ENCODE assay signal across 15 cellular contexts in genomic region chr17:73365934-73366623, GRCh38. TPM values are rescaled to one million over a fixed set of nuclear protein-coding genes. Genes with fewer than 3 reads are reported as not detected.
DNase-seq lines count a peak whose midpoint lies in the region; ATAC-seq and TF ChIP-seq lines count a peak whose summit lies in the region.
"Had no signal": no experiment of that assay in that cellular context is flagged by ENCODE, and none has a peak within 500 bp of the region (broad histone marks: within the 10 kb centered on the region; RNA-seq: fewer than 3 reads in every experiment).

No MANE protein-coding gene starts in this region.

- H3K4me2 ChIP-seq in GM23338, result peak overlapping the region; percentile 43; the same call in 1 of the 2 replicates

- H4K20me1 ChIP-seq in GM23338 (replicated peaks; ENCODE audit: insufficient read depth), result no peaks in the 10 kb centered on the region

- H3K4me1 Mint-ChIP-seq in GM23338 (peaks cover 44% of the 10 kb centered on the region), endothelial cell (ENCODE audit: unreplicated experiment) (peaks cover 18% of the 10 kb centered on the region)
- H3K4me1 Mint-ChIP-seq: activated CD4-positive, alpha-beta T cell treated with anti-CD3 and anti-CD28 coated beads for 36 hours; CD4-positive, CD25-positive, alpha-beta regulatory T cell had no signal

- TF ChIP-seq POLR2A in right lobe of liver (IDR thresholded peaks at IDR 0.05) (no peak), stomach (IDR thresholded peaks at IDR 0.05) (no peak)

- no peaks in the 10 kb centered on the region for H3K9me2 ChIP-seq in GM23338 (ENCODE audit: insufficient read depth)

- intact Hi-C loops in right lobe of liver (cut with DNase I), result loop anchor here (5.0 to 10.0 kb wide), 2 partner anchors 51 to 109 kb away; partner anchors contain the start of gene CDC42EP4 (in 1 of the 2)
- intact Hi-C loops in stomach (cut with DNase I; ENCODE audit: low total_unique reads), result no loop called here
- intact Hi-C loops in tibial artery (cut with DNase I; ENCODE audit: low total_unique reads), result no loop called here

- peak overlapping the region; percentile 45; the same call in 1 of the 2 replicates for H3K27ac Mint-ChIP-seq in GM23338
- H3K27ac Mint-ChIP-seq in endothelial cell (ENCODE audit: unreplicated experiment), result no peak overlapping the region
- H3K27ac Mint-ChIP-seq: activated CD4-positive, alpha-beta T cell treated with anti-CD3 and anti-CD28 coated beads for 36 hours; CD4-positive, CD25-positive, alpha-beta regulatory T cell; dendritic cell treated with granulocyte-macrophage colony-stimulating factor and Interleukin-4, amounts not matched to agents 40 ng/mL and 50 ng/mL, for 4 days had no signal

- no peaks in the 10 kb centered on the region for H3K9me3 Mint-ChIP-seq in GM23338
- H3K9me3 Mint-ChIP-seq in endothelial cell (ENCODE audit: unreplicated experiment), result no peaks in the 10 kb centered on the region
- H3K9me3 Mint-ChIP-seq: CD4-positive, CD25-positive, alpha-beta regulatory T cell; dendritic cell treated with granulocyte-macrophage colony-stimulating factor and Interleukin-4, amounts not matched to agents 40 ng/mL and 50 ng/mL, for 4 days had no signal

- no peaks in the 10 kb centered on the region for H3F3A ChIP-seq in GM23338 (replicated peaks; ENCODE audit: low read depth)

- H2AFZ ChIP-seq in GM23338, result 0 out of 2 replicates have a peak overlapping the region, but pooled peaks have one; percentile 7

- H3K27ac ChIP-seq in GM23338 (ENCODE audit: low read depth), result no peak overlapping the region
- peak overlapping the region in 2 of 3 donors; percentile 38 to 43 for H3K27ac ChIP-seq in right lobe of liver
- H3K27ac ChIP-seq in stomach, result peak overlapping the region; percentile 21 to 65 (median 44)
- H3K27ac ChIP-seq in tibial artery, result no peak overlapping the region
- H3K27ac ChIP-seq: SK-N-MC had no signal

- H3K36me3 Mint-ChIP-seq in GM23338 (ENCODE audit: low read depth) (no peaks in the 10 kb centered on the region; the same call in 2 of the 3 replicates), endothelial cell (ENCODE audit: low read depth, unreplicated experiment) (no peaks in the 10 kb centered on the region)
- H3K36me3 Mint-ChIP-seq: CD4-positive, CD25-positive, alpha-beta regulatory T cell had no signal

- H3K36me3 ChIP-seq in GM23338 (ENCODE audit: insufficient read depth) (no peaks in the 10 kb centered on the region), right lobe of liver (no peaks in the 10 kb centered on the region), stomach (no peaks in the 10 kb centered on the region), tibial artery (no peaks in the 10 kb centered on the region)

- H3K9me3 ChIP-seq in right lobe of liver (no peaks in the 10 kb centered on the region), stomach (no peaks in the 10 kb centered on the region), tibial artery (no peaks in the 10 kb centered on the region)
- H3K9me3 ChIP-seq: mucosa of descending colon had no signal

- H3K79me2 ChIP-seq in GM23338 (replicated peaks; ENCODE audit: insufficient read depth), result no peaks in the 10 kb centered on the region

- TF ChIP-seq CTCF in GM23338 (conservative IDR thresholded peaks at IDR 0.05; ENCODE audit: low read depth in 2 of 2) (no peak), right lobe of liver (IDR thresholded peaks at IDR 0.05) (no peak), stomach (IDR thresholded peaks at IDR 0.05) (no peak), endothelial cell (IDR thresholded peaks at IDR 0.05; ENCODE audit: unreplicated experiment) (no peak), tibial artery (IDR thresholded peaks at IDR 0.05) (no peak)

- no peaks in the 10 kb centered on the region for H3K27me3 ChIP-seq in GM23338 (ENCODE audit: insufficient read depth)
- no peaks in the 10 kb centered on the region for H3K27me3 ChIP-seq in right lobe of liver
- H3K27me3 ChIP-seq in stomach, result no peaks in the 10 kb centered on the region
- peaks cover 0 to 5% of the 10 kb centered on the region in 2 donors for H3K27me3 ChIP-seq in tibial artery

- WGBS in right lobe of liver (ENCODE audit: insufficient coverage, low coverage, low lambda C conversion rate, missing lambda C conversion rate), result 40% methylated on average over 1 of the region's 21 CpGs
- WGBS in stomach, 5 donors, result 69 to 81% (median 78%) methylated on average over 14 to 21 of the region's 21 CpGs

- DNase-seq in GM23338 (ENCODE audit: low spot score), result no peak
- DNase-seq in cerebellum (ENCODE audit: low spot score), result peak; percentile 32
- peak in 1 of 3 donors; percentile 51 for DNase-seq in right lobe of liver
- DNase-seq in stomach, result no peak
- no peak for DNase-seq in endothelial cell (ENCODE audit: low spot score)
- DNase-seq in tibial artery, result no peak
- DNase-seq: activated CD4-positive, alpha-beta T cell treated with anti-CD3 and anti-CD28 coated beads for 36 hours; activated effector memory CD4-positive, alpha-beta T cell treated with anti-CD3 and anti-CD28 coated beads, Interleukin-2, amount 50 U/mL, for 16 hours; CD4-positive, CD25-positive, alpha-beta regulatory T cell; mucosa of descending colon; MV-4-11 had no signal

- ATAC-seq in GM23338 (no peak), right lobe of liver (peak; percentile 46 to 71 (median 59)), GM21717 (IDR thresholded peaks at IDR 0.05; ENCODE audit: unreplicated experiment) (no peak), HG02840 (IDR thresholded peaks at IDR 0.05; ENCODE audit: low FRiP score, unreplicated experiment) (no peak)
- ATAC-seq: activated CD4-positive, alpha-beta T cell treated with anti-CD3 and anti-CD28 coated beads for 36 hours; mucosa of descending colon had no signal

- H3K27me3 Mint-ChIP-seq in GM23338 (ENCODE audit: insufficient read depth, low read depth, poor library complexity) (peaks cover 9% of the 10 kb centered on the region), endothelial cell (ENCODE audit: unreplicated experiment) (no peaks in the 10 kb centered on the region)
- H3K27me3 Mint-ChIP-seq: activated CD4-positive, alpha-beta T cell treated with anti-CD3 and anti-CD28 coated beads for 36 hours had no signal

- no peak overlapping the region for H3K4me3 ChIP-seq in GM23338
- no peak overlapping the region for H3K4me3 ChIP-seq in right lobe of liver
- no peak overlapping the region for H3K4me3 ChIP-seq in stomach
- H3K4me3 ChIP-seq in tibial artery, result no peak overlapping the region
- H3K4me3 ChIP-seq: mucosa of descending colon, SK-N-MC had no signal

- TF ChIP-seq EP300 in stomach (IDR thresholded peaks at IDR 0.05), result peak; percentile 68

- H3K4me1 ChIP-seq in GM23338 (ENCODE audit: insufficient read depth) (peaks cover 21% of the 10 kb centered on the region), right lobe of liver (no peaks in the 10 kb centered on the region), stomach (peaks cover 0 to 14% (median 6%) of the 10 kb centered on the region in 4 donors), tibial artery (peaks cover 0 to 18% (median 0%) of the 10 kb centered on the region in 4 donors)

- H3K4me3 Mint-ChIP-seq in GM23338 (no peak overlapping the region), endothelial cell (ENCODE audit: unreplicated experiment) (no peak overlapping the region)
- H3K4me3 Mint-ChIP-seq: activated CD4-positive, alpha-beta T cell treated with anti-CD3 and anti-CD28 coated beads for 36 hours; CD4-positive, CD25-positive, alpha-beta regulatory T cell; dendritic cell treated with granulocyte-macrophage colony-stimulating factor and Interleukin-4, amounts not matched to agents 40 ng/mL and 50 ng/mL, for 4 days had no signal

TF ChIP-seq in GM23338, 12 proteins besides CTCF, POLR2A, EP300 and RAD21 (continues in another document):
- TF ChIP-seq NANOG (IDR thresholded peaks at IDR 0.05; ENCODE audit: borderline replicate concordance), result no peak
- TF ChIP-seq ZNF331 (CRISPR knock-in tag; IDR thresholded peaks at IDR 0.05; ENCODE audit: low read depth), result no peak

RNA-seq across cellular contexts. Expression of gene CDC42EP4, which starts 54.3 kb away (rescaled TPM):
- 16.2 and 19.9 TPM in 2 replicates for total RNA-seq in GM23338 (2014; rRNA removed; shearing (Covaris generic))
- polyA plus RNA-seq in GM23338 (2016; fragmentation: Nextera tagmentation; extraction: Ambion mirVana) (4.1 and 4.4 TPM in 2 replicates), stomach (10 to 100 TPM; 23.2 to 38.3 (median 25.7) TPM)
- total RNA-seq in cerebellum (79.6 TPM), right lobe of liver (10 to 100 TPM; 27.5 to 34.9 (median 30.9) TPM), stomach (10 to 100 TPM; 44.6 to 93.3 (median 68.9) TPM), endothelial cell (ENCODE audit: unreplicated experiment) (22.9 TPM)

Comparison
In these comparisons a context has a peak if more than half of its experiments do, and no peak if none do; other contexts are left out.
1. ATAC-seq: peak in right lobe of liver (4 of 4); none in GM23338 (single experiment), GM21717 (single experiment) and HG02840 (single experiment).
2. H3K27ac ChIP-seq: peak in right lobe of liver (2 of 3) and stomach (5 of 5); none in GM23338 (single experiment) and tibial artery (0 of 2).
3. intact Hi-C loops: an anchor here in right lobe of liver (5.0 to 10.0 kb wide); none called in stomach and tibial artery.